8 cellular contexts compared by ENCODE assay signal in genomic region chr6:166515072-166515810, GRCh38.
A peak's percentile ranks its signal among the peaks of the same experiment; 100 is the strongest.
DNase-seq lines count a peak whose midpoint lies in the region; ATAC-seq and TF ChIP-seq lines count a peak whose summit lies in the region.

No MANE protein-coding gene starts in this region.

- H3K36me3 ChIP-seq in BLaER1 treated with 17β-estradiol and CSF1 and Interleukin-3, amounts not matched to agents 10 nM and 100 nM: peaks cover 0 to 21% (median 4%) of the 10 kb centered on the region in 11 experiments; a peak in 9 of 22 replicates
- H3K36me3 ChIP-seq in left lung: peaks cover 0 to 41% of the 10 kb centered on the region in 2 donors

- H3K4me3 Mint-ChIP-seq in activated naive CD8-positive, alpha-beta T cell treated with anti-CD3 and anti-CD28 coated beads, Interleukin-2, amount 50 U/mL, for 24 hours: no peak overlapping the region
- H3K4me3 Mint-ChIP-seq in osteocyte (ENCODE audit: unreplicated experiment): no peak overlapping the region

- DNase-seq in M059J (ENCODE audit: low read depth) (peak; percentile 72), osteocyte (ENCODE audit: extremely low spot score, unreplicated experiment) (no peak), NCI-H2081 treated with DMSO at 0.1 percent for 48 hours (lab: John Stamatoyannopoulos, UW) (no peak), left lung (no peak), HuH-7 (ENCODE audit: low spot score) (no peak)
- DNase-seq in activated naive CD8-positive, alpha-beta T cell treated with anti-CD3 and anti-CD28 coated beads, Interleukin-2, amount 50 U/mL, for 24 hours: peak; percentile 59

- H3K9me3 ChIP-seq in BLaER1 treated with 17β-estradiol and CSF1 and Interleukin-3, amounts not matched to agents 10 nM and 100 nM (replicated peaks in 1 of 11): peaks cover 20 to 34% (median 26%) of the 10 kb centered on the region in 11 experiments
- H3K9me3 ChIP-seq in left lung: peaks cover 0 to 3% of the 10 kb centered on the region in 2 donors

- no peaks in the 10 kb centered on the region for H3K27me3 Mint-ChIP-seq in activated naive CD8-positive, alpha-beta T cell treated with anti-CD3 and anti-CD28 coated beads, Interleukin-2, amount 50 U/mL, for 24 hours
- H3K27me3 Mint-ChIP-seq in osteocyte (ENCODE audit: unreplicated experiment): no peaks in the 10 kb centered on the region

- H3K4me1 ChIP-seq in BLaER1 treated with 17β-estradiol and CSF1 and Interleukin-3, amounts not matched to agents 10 nM and 100 nM: peaks cover 5 to 49% (median 39%) of the 10 kb centered on the region in 10 experiments; a peak in 18 of 20 replicates
- peaks cover 0 to 9% of the 10 kb centered on the region in 2 donors for H3K4me1 ChIP-seq in left lung

- peak overlapping the region in 7 of 11 experiments; percentile 15 to 84 (median 70); a peak in 12 of 22 replicates for H3K27ac ChIP-seq in BLaER1 treated with 17β-estradiol and CSF1 and Interleukin-3, amounts not matched to agents 10 nM and 100 nM
- no peak overlapping the region for H3K27ac ChIP-seq in left lung

- H3K4me3 ChIP-seq in BLaER1 treated with 17β-estradiol and CSF1 and Interleukin-3, amounts not matched to agents 10 nM and 100 nM: no peak overlapping the region
- no peak overlapping the region for H3K4me3 ChIP-seq in left lung

- peak overlapping the region; percentile 5 to 78 (median 59); a peak in 19 of 22 replicates for H3K4me2 ChIP-seq in BLaER1 treated with 17β-estradiol and CSF1 and Interleukin-3, amounts not matched to agents 10 nM and 100 nM

- peaks cover 20% of the 10 kb centered on the region for H3K4me1 Mint-ChIP-seq in activated naive CD8-positive, alpha-beta T cell treated with anti-CD3 and anti-CD28 coated beads, Interleukin-2, amount 50 U/mL, for 24 hours
- peaks cover 24% of the 10 kb centered on the region for H3K4me1 Mint-ChIP-seq in osteocyte (ENCODE audit: unreplicated experiment)

- intact Hi-C loops in left lung (cut with DNase I): no loop called here

- no peaks in the 10 kb centered on the region for H3K27me3 ChIP-seq in BLaER1 treated with 17β-estradiol and CSF1 and Interleukin-3, amounts not matched to agents 10 nM and 100 nM
- H3K27me3 ChIP-seq in left lung: no peaks in the 10 kb centered on the region

- H3K27ac Mint-ChIP-seq in activated naive CD8-positive, alpha-beta T cell treated with anti-CD3 and anti-CD28 coated beads, Interleukin-2, amount 50 U/mL, for 24 hours: no peak overlapping the region
- peak overlapping the region; percentile 54 for H3K27ac Mint-ChIP-seq in osteocyte (ENCODE audit: unreplicated experiment)

- H3K9me3 Mint-ChIP-seq in activated naive CD8-positive, alpha-beta T cell treated with anti-CD3 and anti-CD28 coated beads, Interleukin-2, amount 50 U/mL, for 24 hours: peaks cover 3% of the 10 kb centered on the region
- H3K9me3 Mint-ChIP-seq in osteocyte (ENCODE audit: unreplicated experiment): no peaks in the 10 kb centered on the region

- H4K20me1 ChIP-seq in BLaER1 treated with 17β-estradiol and CSF1 and Interleukin-3, amounts not matched to agents 10 nM and 100 nM: no peaks in the 10 kb centered on the region

- peak overlapping the region in 5 of 11 experiments; percentile 15 to 69 (median 52); a peak in 9 of 22 replicates for H3K9ac ChIP-seq in BLaER1 treated with 17β-estradiol and CSF1 and Interleukin-3, amounts not matched to agents 10 nM and 100 nM

- peak; percentile 95 for ATAC-seq in activated naive CD8-positive, alpha-beta T cell treated with anti-CD3 and anti-CD28 coated beads, Interleukin-2, amount 50 U/mL, for 24 hours
- ATAC-seq in HG03571 (IDR thresholded peaks at IDR 0.05; ENCODE audit: unreplicated experiment) (no peak), left lung (no peak)

- TF ChIP-seq CTCF in osteocyte (IDR thresholded peaks at IDR 0.05): peak; percentile 42
- TF ChIP-seq CTCF in left lung (IDR thresholded peaks at IDR 0.05): no peak

- no peaks in the 10 kb centered on the region for H3K36me3 Mint-ChIP-seq in activated naive CD8-positive, alpha-beta T cell treated with anti-CD3 and anti-CD28 coated beads, Interleukin-2, amount 50 U/mL, for 24 hours (ENCODE audit: low read depth)
- peaks cover 45% of the 10 kb centered on the region for H3K36me3 Mint-ChIP-seq in osteocyte (ENCODE audit: unreplicated experiment)

Comparison
In these comparisons a context has a peak if more than half of its experiments do, and no peak if none do; other contexts are left out.
1. H3K27ac ChIP-seq: peak in BLaER1 treated with 17β-estradiol and CSF1 and Interleukin-3, amounts not matched to agents 10 nM and 100 nM (7 of 11); none in left lung (0 of 2).
2. DNase-seq: peak in M059J (single experiment) and activated naive CD8-positive, alpha-beta T cell treated with anti-CD3 and anti-CD28 coated beads, Interleukin-2, amount 50 U/mL, for 24 hours (single experiment); none in osteocyte (single experiment), NCI-H2081 treated with DMSO at 0.1 percent for 48 hours (single experiment), left lung (0 of 2) and HuH-7 (single experiment).